Comparison of ENCODE assay signal across 19 cellular contexts in the genomic region with DNA sequence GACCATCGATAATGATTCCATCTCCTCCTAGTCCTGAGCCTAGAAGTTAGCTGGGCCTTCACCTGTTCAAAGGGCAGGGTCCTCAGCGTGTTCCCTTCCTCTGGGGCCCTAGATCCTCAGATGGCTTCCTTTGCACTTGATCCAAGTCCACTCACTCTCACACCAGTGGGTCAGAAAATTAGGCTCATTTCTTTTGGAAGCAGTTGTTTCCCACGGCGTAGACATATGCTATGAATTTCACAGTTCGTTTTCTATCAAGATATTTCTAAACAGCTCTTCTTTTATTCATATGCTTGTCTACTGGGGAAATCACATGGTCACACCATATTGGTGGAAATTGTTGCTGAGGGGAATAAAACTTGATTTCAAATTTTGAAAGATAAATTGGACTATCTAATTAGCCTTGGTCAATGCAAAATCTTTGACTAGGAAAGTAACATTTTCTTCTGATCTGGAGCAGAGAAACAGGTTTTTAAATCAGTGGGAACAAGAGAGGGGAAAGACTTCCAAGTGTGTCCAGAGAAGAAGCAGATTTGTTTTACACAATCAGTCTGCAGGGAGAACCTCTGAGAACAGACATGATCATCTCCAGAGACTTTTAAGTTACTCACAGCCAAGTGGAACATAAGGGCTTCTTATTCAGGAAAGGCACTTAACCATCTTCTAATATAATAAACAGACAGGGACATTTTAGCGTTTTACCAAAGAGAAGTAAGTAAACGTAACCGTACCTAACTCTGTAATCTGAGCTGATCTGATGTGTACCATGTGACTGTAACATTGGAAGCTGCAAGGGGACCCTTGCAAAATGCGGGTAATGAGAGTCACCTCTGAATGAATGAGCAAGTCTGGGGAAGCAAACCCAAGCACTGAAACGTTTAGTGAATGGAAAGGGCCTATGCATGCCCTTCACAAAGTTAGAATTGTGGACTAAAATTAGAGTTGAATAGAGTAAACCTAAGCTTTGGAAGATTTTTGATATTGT.
A peak's percentile ranks its signal among the peaks of the same experiment; 100 is the strongest.
DNase-seq lines count a peak whose midpoint lies in the region; ATAC-seq and TF ChIP-seq lines count a peak whose summit lies in the region.
"Had no signal": no experiment of that assay in that cellular context is flagged by ENCODE, and none has a peak within 500 bp of the region (broad histone marks: within the 10 kb centered on the region; RNA-seq: fewer than 3 reads in every experiment).

No MANE protein-coding gene starts in this region.

- H3K27ac ChIP-seq in HEK293 (ENCODE audit: extremely low read depth, low read depth, low read length) (no peak overlapping the region), SK-N-MC (no peak overlapping the region), right cardiac atrium (ENCODE audit: low read length) (no peak overlapping the region), lower lobe of right lung (no peak overlapping the region)
- H3K27ac ChIP-seq: PC-9, SJCRH30, tibial artery had no signal

- intact Hi-C loops in right cardiac atrium (cut with DNase I): no loop called here
- intact Hi-C loops in lower lobe of right lung (cut with DNase I): no loop called here

- POLR2A ChIA-PET in HEK293 (lab: Yijun Ruan, JAX): no interaction called here

- H3K4me3 ChIP-seq in HEK293 (ENCODE audit: low read depth, low read length) (no peak overlapping the region), SK-N-MC (no peak overlapping the region), right cardiac atrium (ENCODE audit: low read length) (no peak overlapping the region), lower lobe of right lung (no peak overlapping the region)
- H3K4me3 ChIP-seq: heart left ventricle, lung, PC-9, SJCRH30, tibial artery had no signal

- 46% methylated on average over 10 of the region's 10 CpGs for WGBS in right cardiac atrium

- no peaks in the 10 kb centered on the region for H3K36me3 ChIP-seq in HEK293 (ENCODE audit: control insufficient read depth in 2 of 2, insufficient read depth in 1 of 2, low read length in 2 of 2)
- no peaks in the 10 kb centered on the region for H3K36me3 ChIP-seq in SK-N-MC (ENCODE audit: insufficient read depth, low read length)
- no peaks in the 10 kb centered on the region for H3K36me3 ChIP-seq in lower lobe of right lung
- H3K36me3 ChIP-seq: heart left ventricle, SJCRH30, tibial artery had no signal

- H3K9me3 ChIP-seq in HEK293 (ENCODE audit: control insufficient read depth, insufficient read depth, low read depth, low read length) (no peaks in the 10 kb centered on the region), SK-N-MC (ENCODE audit: low read depth, low read length) (no peaks in the 10 kb centered on the region), right cardiac atrium (ENCODE audit: control insufficient read depth, low read length) (no peaks in the 10 kb centered on the region), lower lobe of right lung (no peaks in the 10 kb centered on the region)
- H3K9me3 ChIP-seq: heart left ventricle, SJCRH30, tibial artery had no signal

- peak; percentile 84 for DNase-seq in G401 (ENCODE audit: low spot score)
- DNase-seq in SK-N-MC (ENCODE audit: low read depth, low spot score): peak; percentile 8
- DNase-seq in right cardiac atrium: no peak
- DNase-seq in lower lobe of right lung: no peak
- DNase-seq: activated T-cell treated with anti-CD3 and anti-CD28 coated beads, Interleukin-2, amount 50 U/mL, for 1 hour; heart left ventricle; NCI-H187 treated with DMSO at 0.1 percent for 48 hours; NCI-H774; nucleus accumbens; PC-9; stimulated activated CD4-positive, alpha-beta T cell treated with anti-CD3 and anti-CD28 coated beads, Interleukin-4, amount 100 ng/mL, for 4 hours; T-helper 1 cell; tibial artery had no signal

- CTCF ChIA-PET in HEK293 (lab: Yijun Ruan, JAX): no interaction called here

- ATAC-seq in right cardiac atrium (peak; percentile 42 to 52), GM18861 (IDR thresholded peaks at IDR 0.05; ENCODE audit: unreplicated experiment) (no peak), lower lobe of right lung (no peak), HG03280 (IDR thresholded peaks at IDR 0.05; ENCODE audit: unreplicated experiment) (no peak), HG03139 (IDR thresholded peaks at IDR 0.05; ENCODE audit: unreplicated experiment) (no peak)

- TF ChIP-seq CTCF in HEK293 (tag by site-specific recombination; IDR thresholded peaks at IDR 0.05) (no peak), lower lobe of right lung (IDR thresholded peaks at IDR 0.05) (no peak)

- H3K27me3 ChIP-seq in right cardiac atrium (ENCODE audit: control insufficient read depth, insufficient read depth) (no peaks in the 10 kb centered on the region), lower lobe of right lung (ENCODE audit: low read depth) (no peaks in the 10 kb centered on the region)
- H3K27me3 ChIP-seq: heart left ventricle, SJCRH30, tibial artery had no signal

- in situ Hi-C loops in G401 (cut with HindIII; ENCODE audit: low sequenced_read_pairs): no loop called here

- no peak overlapping the region for H3K9ac ChIP-seq in SK-N-MC (ENCODE audit: insufficient read length)

- H3K4me1 ChIP-seq in HEK293 (ENCODE audit: control insufficient read depth, insufficient read depth, low read length) (peaks cover 2% of the 10 kb centered on the region), right cardiac atrium (ENCODE audit: control insufficient read depth, insufficient read depth, low read length) (no peaks in the 10 kb centered on the region), lower lobe of right lung (no peaks in the 10 kb centered on the region)

TF ChIP-seq in HEK293, 187 proteins besides CTCF, POLR2A, EP300 and RAD21:
- no peak for TF ChIP-seq ZNF266 (tag by site-specific recombination; IDR thresholded peaks at IDR 0.05; ENCODE audit: low read depth)
- TF ChIP-seq TRIM28 (IDR thresholded peaks at IDR 0.05; ENCODE audit: borderline replicate concordance, low read length): 0 out of 2 replicates have a peak, but pooled peaks have one; percentile 42

Comparison
In these comparisons a context has a peak if more than half of its experiments do, and no peak if none do; other contexts are left out.
1. DNase-seq: peak in G401 (single experiment) and SK-N-MC (single experiment); none in right cardiac atrium (0 of 3) and lower lobe of right lung (single experiment).
2. ATAC-seq: peak in right cardiac atrium (2 of 2); none in GM18861 (single experiment), lower lobe of right lung (0 of 2), HG03280 (single experiment) and HG03139 (single experiment).